8 cellular contexts compared by ENCODE assay signal in genomic region chr1:179809506-179810366, GRCh38.
DNase-seq lines count a peak whose midpoint lies in the region; ATAC-seq and FAIRE-seq lines count a peak whose summit lies in the region.

No MANE protein-coding gene starts in this region.

- peak; percentile 92 for FAIRE-seq in GM19239 (lab: Jason Lieb, UNC)

- DNase-seq in Ammon's horn (ENCODE audit: low spot score) (peak; percentile 91), GM19239 (ENCODE audit: insufficient read length, low spot score) (peak; percentile 57), NCI-H526 (lab: John Stamatoyannopoulos, UW) (peak; percentile 87 to 96), dermis microvascular lymphatic vessel endothelial cell (ENCODE audit: low read depth in 2 of 2) (peak; percentile 71 to 84), medulla oblongata (ENCODE audit: extremely low spot score) (peak; percentile 77)
- peak; percentile 70 for DNase-seq in activated CD4-positive, alpha-beta T cell treated with anti-CD3 and anti-CD28 coated beads, Interleukin-2, amount 50 U/mL, for 1 hour
- DNase-seq in stimulated activated CD8-positive, alpha-beta memory T cell treated with anti-CD3 and anti-CD28 coated beads, Interleukin-15, amount 100 ng/mL, for 24 hours (ENCODE audit: low read depth) = peak; percentile 34

- peak; percentile 72 for ATAC-seq in HG03460 (IDR thresholded peaks at IDR 0.05; ENCODE audit: unreplicated experiment)

Comparison
In these comparisons a context has a peak if more than half of its experiments do, and no peak if none do; other contexts are left out.
1. Peak in every context shown above with its lines: DNase-seq and ATAC-seq.
2. DNase-seq: peak in every context shown above with its lines; median percentile 92 in NCI-H526; 91 in Ammon's horn; 78 in dermis microvascular lymphatic vessel endothelial cell; 77 in medulla oblongata; 70 in activated CD4-positive, alpha-beta T cell treated with anti-CD3 and anti-CD28 coated beads, Interleukin-2, amount 50 U/mL, for 1 hour; 57 in GM19239; 34 in stimulated activated CD8-positive, alpha-beta memory T cell treated with anti-CD3 and anti-CD28 coated beads, Interleukin-15, amount 100 ng/mL, for 24 hours.